ENCODE assay signal across 8 cellular contexts in genomic region chr12:1630081-1630826, GRCh38. TPM values are rescaled to one million over a fixed set of nuclear protein-coding genes. Genes with fewer than 3 reads are reported as not detected.
A peak's percentile ranks its signal among the peaks of the same experiment; 100 is the strongest.
DNase-seq lines count a peak whose midpoint lies in the region; ATAC-seq and TF ChIP-seq lines count a peak whose summit lies in the region.

No MANE protein-coding gene starts in this region.

- peaks cover 20% of the 10 kb centered on the region for H3K4me1 Mint-ChIP-seq in memory B cell

- H3K36me3 ChIP-seq in H7 (replicated peaks; ENCODE audit: control insufficient read depth, insufficient read depth, low read length) (no peaks in the 10 kb centered on the region), SU-DHL-6 (ENCODE audit: low read length) (no peaks in the 10 kb centered on the region), thoracic aorta (no peaks in the 10 kb centered on the region)

- H3K27me3 ChIP-seq in H7 (ENCODE audit: control insufficient read depth, insufficient read depth, low read length): peaks cover 62% of the 10 kb centered on the region
- no peaks in the 10 kb centered on the region for H3K27me3 ChIP-seq in SU-DHL-6 (ENCODE audit: low read length)
- no peaks in the 10 kb centered on the region for H3K27me3 ChIP-seq in dorsolateral prefrontal cortex
- H3K27me3 ChIP-seq in thoracic aorta (replicated peaks; ENCODE audit: insufficient read depth): no peaks in the 10 kb centered on the region

- H3K79me2 ChIP-seq in SU-DHL-6 (ENCODE audit: insufficient read depth, low read length): no peaks in the 10 kb centered on the region

- no peaks in the 10 kb centered on the region for H3F3A ChIP-seq in SU-DHL-6 (ENCODE audit: insufficient read depth)

- H3K27me3 Mint-ChIP-seq in memory B cell: peaks cover 24% of the 10 kb centered on the region

- ATAC-seq in memory B cell (ENCODE audit: low read depth): peak; percentile 66
- ATAC-seq in thoracic aorta (ENCODE audit: insufficient number of reproducible peaks, low FRiP score, low read depth): no peak
- ATAC-seq in GM18909 (IDR thresholded peaks at IDR 0.05; ENCODE audit: poor library complexity, unreplicated experiment): no peak
- ATAC-seq in HG03135 (IDR thresholded peaks at IDR 0.05; ENCODE audit: unreplicated experiment): no peak

- DNase-seq in AG20443 (ENCODE audit: low spot score) (peak; percentile 54), H7 (peak; percentile 79), dorsolateral prefrontal cortex (peak in 8 of 10 donors; percentile 39 to 77 (median 59)), memory B cell (ENCODE audit: low spot score in 2 of 2) (peak; percentile 29 to 48), thoracic aorta (ENCODE audit: low spot score) (no peak)

- H3K9me3 ChIP-seq in SU-DHL-6 (ENCODE audit: insufficient read depth, low read length): no peaks in the 10 kb centered on the region
- no peaks in the 10 kb centered on the region for H3K9me3 ChIP-seq in thoracic aorta

- H3K9me3 Mint-ChIP-seq in memory B cell: no peaks in the 10 kb centered on the region

- peak overlapping the region; percentile 46 for H3K4me2 ChIP-seq in SU-DHL-6 (ENCODE audit: low read depth, low read length, poor library complexity, severe bottlenecking)

- no peak overlapping the region; the same call in 1 of the 2 replicates for H3K9ac ChIP-seq in SU-DHL-6 (ENCODE audit: low read length)

- no peaks in the 10 kb centered on the region for H3K9me2 ChIP-seq in SU-DHL-6 (replicated peaks; ENCODE audit: insufficient read depth, low read length)

- H3K4me1 ChIP-seq in thoracic aorta (ENCODE audit: control insufficient read depth in 1 of 2, low read depth in 2 of 2): peaks cover 6 to 24% of the 10 kb centered on the region in 2 donors

- peak overlapping the region; percentile 68 for H3K4me3 Mint-ChIP-seq in memory B cell

- no peaks in the 10 kb centered on the region for H3K36me3 Mint-ChIP-seq in memory B cell

- no peaks in the 10 kb centered on the region for H4K20me1 ChIP-seq in SU-DHL-6 (ENCODE audit: low read depth, low read length)

- H2AFZ ChIP-seq in SU-DHL-6 (ENCODE audit: low read depth, low read length, severe bottlenecking): no peak overlapping the region

- no peak overlapping the region for H3K27ac Mint-ChIP-seq in memory B cell

- H3K27ac ChIP-seq in SU-DHL-6 (ENCODE audit: low read depth, low read length): no peak overlapping the region
- peak overlapping the region in 42 of 59 donors; percentile 1 to 84 (median 46) for H3K27ac ChIP-seq in dorsolateral prefrontal cortex
- H3K27ac ChIP-seq in thoracic aorta: no peak overlapping the region

- intact Hi-C loops in dorsolateral prefrontal cortex (cut with DNase I): loop anchor here (5.0 kb wide), 1 partner anchor 162 kb away; no protein-coding TSS in a partner anchor

- H3K4me3 ChIP-seq in H7 (ENCODE audit: insufficient read depth, low read depth, low read length) (peak overlapping the region; percentile 29), SU-DHL-6 (ENCODE audit: insufficient read depth, low read length, poor library complexity, severe bottlenecking) (peak overlapping the region; percentile 30), dorsolateral prefrontal cortex (peak overlapping the region; percentile 34 to 82 (median 67)), thoracic aorta (peak overlapping the region; percentile 73)

- TF ChIP-seq CTCF in SU-DHL-6 (IDR thresholded peaks at IDR 0.05; ENCODE audit: insufficient read depth, low read length, poor library complexity, severe bottlenecking): no peak
- TF ChIP-seq CTCF in dorsolateral prefrontal cortex (IDR thresholded peaks at IDR 0.05 in 54 of 56, conservative IDR thresholded peaks at IDR 0.05 in 2 of 56; ENCODE audit: low read depth in 1 of 56, partially characterized antibody in 56 of 56): peak in 36 of 56 donors; percentile 1 to 59 (median 36)
- TF ChIP-seq CTCF in thoracic aorta (IDR thresholded peaks at IDR 0.05): no peak

RNA-seq across cellular contexts. Expression of gene WNT5B, which starts 1.2 kb away (rescaled TPM):
- 1.6 and 4.4 TPM in 2 replicates for total RNA-seq in H7 (2014; rRNA removed; shearing (Covaris generic))
- total RNA-seq in dorsolateral prefrontal cortex (1 to 10 TPM; 2.2 to 9.3 (median 5.1) TPM), thoracic aorta (1 to 10 TPM; 2.3 to 3.1 TPM)

RNA-seq across cellular contexts. Expression of gene FBXL14, which starts 35.9 kb away (rescaled TPM):
- 20.8 and 21.4 TPM in 2 replicates for total RNA-seq in H7 (2014; rRNA removed; shearing (Covaris generic))
- total RNA-seq in dorsolateral prefrontal cortex (10 to 100 TPM; 26.6 to 73.6 (median 35.7) TPM), thoracic aorta (10 to 100 TPM; 15.0 to 17.0 TPM)

Comparison
In these comparisons a context has a peak if more than half of its experiments do, and no peak if none do; other contexts are left out.
1. H3K27ac ChIP-seq: peak in dorsolateral prefrontal cortex (42 of 59); none in SU-DHL-6 (single experiment) and thoracic aorta (0 of 2).
2. CTCF ChIP-seq: peak in dorsolateral prefrontal cortex (36 of 56); none in SU-DHL-6 (single experiment) and thoracic aorta (single experiment).
3. Peak in every context shown above with its lines, with median percentiles within 50 percentile points of each other: H3K4me3 ChIP-seq.